In genomic region chrX:39242187-39242586, GRCh38 we compare ENCODE assay signal across 9 cellular contexts.
DNase-seq lines count a peak whose midpoint lies in the region; ATAC-seq, FAIRE-seq and TF ChIP-seq lines count a peak whose summit lies in the region.
"Had no signal": no experiment of that assay in that cellular context is flagged by ENCODE, and none has a peak within 500 bp of the region (broad histone marks: within the 10 kb centered on the region; RNA-seq: fewer than 3 reads in every experiment).

No MANE protein-coding gene starts in this region.

- in situ Hi-C loops in GM12878 (cut with MboI) = loop anchor here (5.0 kb wide), 1 partner anchor 485 kb away; no protein-coding TSS in a partner anchor

- peaks cover 4% of the 10 kb centered on the region; the same call in 1 of the 2 replicates for H3K4me1 ChIP-seq in GM12878 (ENCODE audit: control insufficient read depth, insufficient read depth, low read length)
- H3K4me1 ChIP-seq in right lobe of liver = no peaks in the 10 kb centered on the region
- H3K4me1 ChIP-seq in ovary (ENCODE audit: insufficient read depth) = no peaks in the 10 kb centered on the region

- POLR2A ChIA-PET in GM12878 (lab: Charles Lee) = no interaction called here

- no peak for FAIRE-seq in GM12878 (lab: Jason Lieb, UNC)
- FAIRE-seq: G401.6 had no signal

- H3K9me3 ChIP-seq in GM12878 (replicated peaks; ENCODE audit: control insufficient read depth, insufficient read depth, low read length) = no peaks in the 10 kb centered on the region; the same call in 2 of the 3 replicates
- H3K9me3 ChIP-seq in right lobe of liver = no peaks in the 10 kb centered on the region
- H3K9me3 ChIP-seq in ovary = no peaks in the 10 kb centered on the region

- TF ChIP-seq EP300 in GM12878 (IDR thresholded peaks at IDR 0.05; ENCODE audit: borderline replicate concordance in 1 of 2, control insufficient read depth in 1 of 2, low read depth in 2 of 2, low read length in 2 of 2) (no peak), ovary (IDR thresholded peaks at IDR 0.05) (no peak)

- H3K9ac ChIP-seq in GM12878 (ENCODE audit: control insufficient read depth, insufficient read depth, low read length) = no peak overlapping the region

- DNase-seq in activated CD4-positive, alpha-beta T cell treated with anti-CD3 and anti-CD28 coated beads for 48 hours = peak; percentile 9
- no peak for DNase-seq in activated CD4-positive, alpha-beta T cell treated with anti-CD3 and anti-CD28 coated beads, Interleukin-2, amount 50 U/mL, for 1 hour
- peak; percentile 76 for DNase-seq in NCI-H146 (lab: John Stamatoyannopoulos, UW)
- DNase-seq in GM12878 (ENCODE audit: low read depth, low spot score) = no peak
- peak in 1 of 3 donors; percentile 44 for DNase-seq in right lobe of liver
- DNase-seq in NCI-H226 = no peak
- DNase-seq in ovary = no peak

- no peak overlapping the region for H3K4me2 ChIP-seq in GM12878 (ENCODE audit: control insufficient read depth, insufficient read depth)

- H3K27ac ChIP-seq in GM12878 (ENCODE audit: control insufficient read depth, insufficient read depth) (no peak overlapping the region), right lobe of liver (no peak overlapping the region), ovary (no peak overlapping the region)

- ATAC-seq in GM12878 = peak; percentile 89
- ATAC-seq in right lobe of liver = peak; percentile 82 to 97 (median 92)
- ATAC-seq in HG02973 (IDR thresholded peaks at IDR 0.05; ENCODE audit: unreplicated experiment) = no peak

- SMC1A ChIA-PET in GM12878 (lab: Charles Lee; ENCODE audit: uncharacterized antibody, unreplicated experiment) = interaction anchor here (0.7 to 5.1 kb wide), 10 partner anchors 8 to 491 kb away, joined by 3 to 47 read pairs (median 4); no protein-coding TSS in a partner anchor

- intact Hi-C loops in GM12878 (cut with micrococcal nuclease; ENCODE audit: unreplicated experiment) = loop anchor here (1.0 to 5.0 kb wide), 4 partner anchors 80 to 487 kb away; no protein-coding TSS in a partner anchor
- intact Hi-C loops in right lobe of liver (cut with DNase I) = no loop called here
- intact Hi-C loops in ovary (cut with DNase I) = no loop called here

- TF ChIP-seq RAD21 in GM12878 (IDR thresholded peaks at IDR 0.05; ENCODE audit: insufficient read depth, low read depth, low read length) = peak; percentile 55

- no TSS peak for BruUV-seq in GM12878 (replicated peaks; lab: Mats Ljungman, UMichigan)

- TF ChIP-seq POLR2A in GM12878 (IDR thresholded peaks at IDR 0.05; ENCODE audit: low read depth, low read length) (no peak), right lobe of liver (IDR thresholded peaks at IDR 0.05) (no peak), ovary (IDR thresholded peaks at IDR 0.05) (no peak)

- H3K79me2 ChIP-seq in GM12878 (ENCODE audit: control insufficient read depth, insufficient read depth, low read length) = no peaks in the 10 kb centered on the region

- H2AFZ ChIP-seq in GM12878 (ENCODE audit: control insufficient read depth, low read depth, low read length) = no peak overlapping the region

- RAD21 ChIA-PET in GM12878 (lab: Charles Lee; ENCODE audit: unreplicated experiment) = interaction anchor here (0.9 to 4.9 kb wide), 7 partner anchors 45 to 108 kb away, joined by 3 to 39 read pairs (median 5); no protein-coding TSS in a partner anchor

- H3K4me3 ChIP-seq in GM12878 = no peak overlapping the region
- H3K4me3 ChIP-seq in right lobe of liver = no peak overlapping the region
- no peak overlapping the region for H3K4me3 ChIP-seq in ovary

- 17% methylated on average over 1 of the region's 1 CpG for WGBS in GM12878 (ENCODE audit: insufficient coverage, insufficient replicate concordance, low lambda C conversion rate, missing lambda C conversion rate)
- WGBS in right lobe of liver (ENCODE audit: insufficient coverage, low coverage, low lambda C conversion rate, missing lambda C conversion rate) = 10% methylated on average over 1 of the region's 1 CpG
- 71 to 81% (median 77%) methylated on average over 1 of the region's 1 CpG for WGBS in ovary, 3 donors

- H3K27me3 ChIP-seq in GM12878 (replicated peaks in 1 of 2; ENCODE audit: control insufficient read depth in 2 of 2, insufficient read depth in 2 of 2, low read length in 1 of 2) (no peaks in the 10 kb centered on the region; a peak in 1 of 4 replicates), right lobe of liver (no peaks in the 10 kb centered on the region), ovary (no peaks in the 10 kb centered on the region)

- CTCF ChIA-PET in GM12878 (lab: Yijun Ruan, JAX) = interaction anchor here (0.9 to 6.5 kb wide), 19 partner anchors 8 to 491 kb away, joined by 3 to 53 read pairs (median 6); no protein-coding TSS in a partner anchor

- no peaks in the 10 kb centered on the region for H4K20me1 ChIP-seq in GM12878 (ENCODE audit: control insufficient read depth, insufficient read depth)

- TF ChIP-seq CTCF in GM12878 (IDR thresholded peaks at IDR 0.05 in 2 of 3, conservative IDR thresholded peaks at IDR 0.05 in 1 of 3; ENCODE audit: control insufficient read depth in 2 of 3, extremely low read depth in 1 of 3, insufficient read depth in 1 of 3, low read depth in 3 of 3, low read length in 3 of 3) (peak; percentile 51 to 55 (median 54)), right lobe of liver (IDR thresholded peaks at IDR 0.05) (peak; percentile 55 to 67 (median 60)), ovary (IDR thresholded peaks at IDR 0.05) (no peak)

- H3K36me3 ChIP-seq in GM12878 (ENCODE audit: control insufficient read depth in 2 of 2, insufficient read depth in 2 of 2, low read length in 1 of 2) = no peaks in the 10 kb centered on the region
- H3K36me3 ChIP-seq in right lobe of liver = no peaks in the 10 kb centered on the region
- no peaks in the 10 kb centered on the region for H3K36me3 ChIP-seq in ovary

TF ChIP-seq in GM12878, 131 proteins besides CTCF, POLR2A, EP300 and RAD21:
- TF ChIP-seq YY1 (IDR thresholded peaks at IDR 0.05; ENCODE audit: low read depth, low read length) = 0 out of 2 replicates have a peak, but pooled peaks have one; percentile 18
- peak; percentile 58; the same call in 1 of the 2 replicates for TF ChIP-seq SMC3 (IDR thresholded peaks at IDR 0.05; ENCODE audit: borderline replicate concordance, low read length)
- no peak for TF ChIP-seq RELB (IDR thresholded peaks at IDR 0.05; ENCODE audit: low read depth)

Comparison
In these comparisons a context has a peak if more than half of its experiments do, and no peak if none do; other contexts are left out.
1. DNase-seq: peak in activated CD4-positive, alpha-beta T cell treated with anti-CD3 and anti-CD28 coated beads for 48 hours (single experiment) and NCI-H146 (single experiment); none in activated CD4-positive, alpha-beta T cell treated with anti-CD3 and anti-CD28 coated beads, Interleukin-2, amount 50 U/mL, for 1 hour (single experiment), GM12878 (single experiment), NCI-H226 (single experiment) and ovary (0 of 5).
2. CTCF ChIP-seq: peak in GM12878 (3 of 3) and right lobe of liver (4 of 4); none in ovary (0 of 3).